1 cellular context compared by ENCODE assay signal in the genomic region with DNA sequence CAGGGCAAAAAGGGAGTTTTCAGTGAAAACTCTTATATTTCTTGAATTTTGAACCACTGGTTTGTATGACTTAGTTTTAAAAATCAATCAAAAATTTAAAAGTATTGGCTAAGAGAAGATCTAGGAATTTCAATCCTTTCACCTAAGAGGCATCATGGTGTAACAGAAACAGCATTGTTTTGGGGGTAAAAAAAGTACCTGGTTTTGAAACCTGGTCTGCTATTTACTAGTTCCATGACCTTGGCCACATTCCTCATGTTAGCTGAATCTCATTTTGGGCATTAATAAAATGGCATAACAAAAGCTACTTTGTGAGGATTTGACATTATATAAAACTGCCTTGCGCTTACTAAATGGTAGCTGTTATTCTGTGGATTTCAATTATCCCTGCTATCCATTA.
TF ChIP-seq lines count a peak whose summit lies in the region.

No MANE protein-coding gene starts in this region.

TF ChIP-seq in HepG2, 621 proteins besides CTCF, POLR2A, EP300 and RAD21 (continued from another document and continues in another):
- TF ChIP-seq, protein P1, sequence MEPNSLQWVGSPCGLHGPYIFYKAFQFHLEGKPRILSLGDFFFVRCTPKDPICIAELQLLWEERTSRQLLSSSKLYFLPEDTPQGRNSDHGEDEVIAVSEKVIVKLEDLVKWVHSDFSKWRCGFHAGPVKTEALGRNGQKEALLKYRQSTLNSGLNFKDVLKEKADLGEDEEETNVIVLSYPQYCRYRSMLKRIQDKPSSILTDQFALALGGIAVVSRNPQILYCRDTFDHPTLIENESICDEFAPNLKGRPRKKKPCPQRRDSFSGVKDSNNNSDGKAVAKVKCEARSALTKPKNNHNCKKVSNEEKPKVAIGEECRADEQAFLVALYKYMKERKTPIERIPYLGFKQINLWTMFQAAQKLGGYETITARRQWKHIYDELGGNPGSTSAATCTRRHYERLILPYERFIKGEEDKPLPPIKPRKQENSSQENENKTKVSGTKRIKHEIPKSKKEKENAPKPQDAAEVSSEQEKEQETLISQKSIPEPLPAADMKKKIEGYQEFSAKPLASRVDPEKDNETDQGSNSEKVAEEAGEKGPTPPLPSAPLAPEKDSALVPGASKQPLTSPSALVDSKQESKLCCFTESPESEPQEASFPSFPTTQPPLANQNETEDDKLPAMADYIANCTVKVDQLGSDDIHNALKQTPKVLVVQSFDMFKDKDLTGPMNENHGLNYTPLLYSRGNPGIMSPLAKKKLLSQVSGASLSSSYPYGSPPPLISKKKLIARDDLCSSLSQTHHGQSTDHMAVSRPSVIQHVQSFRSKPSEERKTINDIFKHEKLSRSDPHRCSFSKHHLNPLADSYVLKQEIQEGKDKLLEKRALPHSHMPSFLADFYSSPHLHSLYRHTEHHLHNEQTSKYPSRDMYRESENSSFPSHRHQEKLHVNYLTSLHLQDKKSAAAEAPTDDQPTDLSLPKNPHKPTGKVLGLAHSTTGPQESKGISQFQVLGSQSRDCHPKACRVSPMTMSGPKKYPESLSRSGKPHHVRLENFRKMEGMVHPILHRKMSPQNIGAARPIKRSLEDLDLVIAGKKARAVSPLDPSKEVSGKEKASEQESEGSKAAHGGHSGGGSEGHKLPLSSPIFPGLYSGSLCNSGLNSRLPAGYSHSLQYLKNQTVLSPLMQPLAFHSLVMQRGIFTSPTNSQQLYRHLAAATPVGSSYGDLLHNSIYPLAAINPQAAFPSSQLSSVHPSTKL (CRISPR knock-in tag; IDR thresholded peaks at IDR 0.05): peak; percentile 58; the same call in 1 of the 2 replicates
- TF ChIP-seq FOXA1 (IDR thresholded peaks at IDR 0.05): no peak
- TF ChIP-seq FOXA1 (CRISPR knock-in tag; IDR thresholded peaks at IDR 0.05): peak; percentile 34; the same call in 1 of the 2 replicates
- TF ChIP-seq SOX5 (CRISPR knock-in tag; IDR thresholded peaks at IDR 0.05; ENCODE audit: borderline replicate concordance): peak; percentile 37; the same call in 1 of the 2 replicates
- peak; percentile 19; the same call in 1 of the 2 replicates for TF ChIP-seq FOXK1 (CRISPR knock-in tag; IDR thresholded peaks at IDR 0.05; ENCODE audit: borderline replicate concordance, low read depth)
- TF ChIP-seq SMYD3 (CRISPR knock-in tag; IDR thresholded peaks at IDR 0.05): no peak
- no peak for TF ChIP-seq ZNF576 (CRISPR knock-in tag; IDR thresholded peaks at IDR 0.05)
- no peak for TF ChIP-seq ZNF367 (CRISPR knock-in tag; IDR thresholded peaks at IDR 0.05; ENCODE audit: borderline replicate concordance)
- no peak for TF ChIP-seq MIXL1 (CRISPR knock-in tag; IDR thresholded peaks at IDR 0.05)
- TF ChIP-seq, protein P2, sequence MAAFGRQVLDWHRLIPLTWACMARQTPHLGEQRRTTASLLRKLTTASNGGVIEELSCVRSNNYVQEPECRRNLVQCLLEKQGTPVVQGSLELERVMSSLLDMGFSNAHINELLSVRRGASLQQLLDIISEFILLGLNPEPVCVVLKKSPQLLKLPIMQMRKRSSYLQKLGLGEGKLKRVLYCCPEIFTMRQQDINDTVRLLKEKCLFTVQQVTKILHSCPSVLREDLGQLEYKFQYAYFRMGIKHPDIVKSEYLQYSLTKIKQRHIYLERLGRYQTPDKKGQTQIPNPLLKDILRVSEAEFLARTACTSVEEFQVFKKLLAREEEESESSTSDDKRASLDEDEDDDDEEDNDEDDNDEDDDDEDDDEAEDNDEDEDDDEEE (CRISPR knock-in tag; IDR thresholded peaks at IDR 0.05): no peak
- no peak for TF ChIP-seq TBX2 (CRISPR knock-in tag; IDR thresholded peaks at IDR 0.05; ENCODE audit: borderline replicate concordance)
- TF ChIP-seq, protein P3, sequence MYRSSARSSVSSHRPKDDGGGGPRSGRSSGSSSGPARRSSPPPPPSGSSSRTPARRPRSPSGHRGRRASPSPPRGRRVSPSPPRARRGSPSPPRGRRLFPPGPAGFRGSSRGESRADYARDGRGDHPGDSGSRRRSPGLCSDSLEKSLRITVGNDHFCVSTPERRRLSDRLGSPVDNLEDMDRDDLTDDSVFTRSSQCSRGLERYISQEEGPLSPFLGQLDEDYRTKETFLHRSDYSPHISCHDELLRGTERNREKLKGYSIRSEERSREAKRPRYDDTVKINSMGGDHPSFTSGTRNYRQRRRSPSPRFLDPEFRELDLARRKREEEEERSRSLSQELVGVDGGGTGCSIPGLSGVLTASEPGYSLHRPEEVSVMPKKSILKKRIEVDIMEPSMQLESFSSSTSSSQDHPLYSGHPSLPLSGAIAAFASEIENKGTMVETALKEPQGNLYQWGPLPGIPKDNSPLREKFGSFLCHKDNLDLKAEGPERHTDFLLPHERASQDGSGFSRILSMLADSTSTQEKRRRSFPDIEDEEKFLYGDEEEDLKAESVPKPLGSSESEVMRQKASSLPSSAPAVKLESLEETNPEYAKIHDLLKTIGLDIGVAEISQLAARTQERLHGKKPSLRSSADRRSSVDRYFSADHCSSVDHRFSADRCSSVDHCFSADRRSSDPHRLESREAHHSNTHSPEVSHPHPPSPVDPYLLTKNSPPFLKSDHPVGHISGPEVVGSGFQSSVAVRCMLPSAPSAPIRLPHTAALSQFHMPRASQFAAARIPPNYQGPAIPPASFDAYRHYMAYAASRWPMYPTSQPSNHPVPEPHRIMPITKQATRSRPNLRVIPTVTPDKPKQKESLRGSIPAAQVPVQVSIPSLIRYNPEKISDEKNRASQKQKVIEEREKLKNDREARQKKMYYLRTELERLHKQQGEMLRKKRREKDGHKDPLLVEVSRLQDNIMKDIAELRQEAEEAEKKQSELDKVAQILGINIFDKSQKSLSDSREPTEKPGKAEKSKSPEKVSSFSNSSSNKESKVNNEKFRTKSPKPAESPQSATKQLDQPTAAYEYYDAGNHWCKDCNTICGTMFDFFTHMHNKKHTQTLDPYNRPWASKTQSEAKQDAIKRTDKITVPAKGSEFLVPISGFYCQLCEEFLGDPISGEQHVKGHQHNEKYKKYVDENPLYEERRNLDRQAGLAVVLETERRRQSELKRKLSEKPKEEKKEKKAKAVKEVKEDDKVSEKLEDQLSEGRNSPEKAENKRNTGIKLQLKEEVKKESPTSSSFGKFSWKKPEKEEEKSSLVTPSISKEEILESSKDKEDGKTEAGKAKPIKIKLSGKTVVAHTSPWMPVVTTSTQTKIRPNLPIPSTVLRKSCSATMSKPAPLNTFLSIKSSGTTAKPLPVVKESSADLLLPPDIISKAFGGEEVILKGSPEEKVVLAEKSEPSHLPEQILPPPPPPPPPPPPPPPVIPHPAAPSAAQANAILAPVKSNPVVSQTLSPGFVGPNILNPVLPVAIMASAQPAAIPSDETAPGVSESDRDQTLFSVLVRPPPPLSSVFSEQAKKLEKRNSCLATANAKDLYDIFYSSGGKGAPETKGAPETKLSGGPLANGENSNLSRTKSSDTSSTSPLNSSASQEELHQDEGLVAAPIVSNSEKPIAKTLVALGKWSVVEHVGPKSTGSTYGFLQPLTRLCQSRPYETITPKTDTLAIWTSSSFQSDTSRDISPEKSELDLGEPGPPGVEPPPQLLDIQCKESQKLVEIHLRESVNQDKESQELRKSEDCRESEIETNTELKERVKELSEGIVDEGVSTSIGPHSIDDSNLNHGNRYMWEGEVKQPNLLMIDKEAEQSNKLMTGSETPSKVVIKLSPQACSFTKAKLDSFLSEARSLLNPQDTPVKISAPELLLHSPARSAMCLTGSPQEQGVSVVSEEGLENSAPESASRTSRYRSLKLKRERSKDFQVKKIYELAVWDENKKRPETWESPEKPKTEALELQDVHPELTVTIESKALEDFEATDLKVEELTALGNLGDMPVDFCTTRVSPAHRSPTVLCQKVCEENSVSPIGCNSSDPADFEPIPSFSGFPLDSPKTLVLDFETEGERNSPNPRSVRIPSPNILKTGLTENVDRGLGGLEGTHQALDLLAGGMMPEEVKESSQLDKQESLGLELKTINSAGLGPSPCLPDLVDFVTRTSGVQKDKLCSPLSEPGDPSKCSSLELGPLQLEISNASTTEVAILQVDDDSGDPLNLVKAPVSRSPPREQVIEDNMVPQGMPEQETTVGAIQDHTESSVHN (CRISPR knock-in tag; IDR thresholded peaks at IDR 0.05): no peak
- TF ChIP-seq GABPA (IDR thresholded peaks at IDR 0.05; ENCODE audit: low read depth, low read length): no peak
- no peak for TF ChIP-seq GABPA (CRISPR knock-in tag; IDR thresholded peaks at IDR 0.05; ENCODE audit: low read depth)
- peak; percentile 42; the same call in 1 of the 2 replicates for TF ChIP-seq FOXA3 (CRISPR knock-in tag; IDR thresholded peaks at IDR 0.05)
- TF ChIP-seq, protein P4, sequence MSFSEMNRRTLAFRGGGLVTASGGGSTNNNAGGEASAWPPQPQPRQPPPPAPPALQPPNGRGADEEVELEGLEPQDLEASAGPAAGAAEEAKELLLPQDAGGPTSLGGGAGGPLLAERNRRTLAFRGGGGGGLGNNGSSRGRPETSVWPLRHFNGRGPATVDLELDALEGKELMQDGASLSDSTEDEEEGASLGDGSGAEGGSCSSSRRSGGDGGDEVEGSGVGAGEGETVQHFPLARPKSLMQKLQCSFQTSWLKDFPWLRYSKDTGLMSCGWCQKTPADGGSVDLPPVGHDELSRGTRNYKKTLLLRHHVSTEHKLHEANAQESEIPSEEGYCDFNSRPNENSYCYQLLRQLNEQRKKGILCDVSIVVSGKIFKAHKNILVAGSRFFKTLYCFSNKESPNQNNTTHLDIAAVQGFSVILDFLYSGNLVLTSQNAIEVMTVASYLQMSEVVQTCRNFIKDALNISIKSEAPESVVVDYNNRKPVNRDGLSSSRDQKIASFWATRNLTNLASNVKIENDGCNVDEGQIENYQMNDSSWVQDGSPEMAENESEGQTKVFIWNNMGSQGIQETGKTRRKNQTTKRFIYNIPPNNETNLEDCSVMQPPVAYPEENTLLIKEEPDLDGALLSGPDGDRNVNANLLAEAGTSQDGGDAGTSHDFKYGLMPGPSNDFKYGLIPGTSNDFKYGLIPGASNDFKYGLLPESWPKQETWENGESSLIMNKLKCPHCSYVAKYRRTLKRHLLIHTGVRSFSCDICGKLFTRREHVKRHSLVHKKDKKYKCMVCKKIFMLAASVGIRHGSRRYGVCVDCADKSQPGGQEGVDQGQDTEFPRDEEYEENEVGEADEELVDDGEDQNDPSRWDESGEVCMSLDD (CRISPR knock-in tag; IDR thresholded peaks at IDR 0.05; ENCODE audit: borderline replicate concordance): no peak
- 0 out of 2 replicates have a peak, but pooled peaks have one; percentile 37 for TF ChIP-seq FOXO1 (CRISPR knock-in tag; IDR thresholded peaks at IDR 0.05)
- TF ChIP-seq, protein P5, sequence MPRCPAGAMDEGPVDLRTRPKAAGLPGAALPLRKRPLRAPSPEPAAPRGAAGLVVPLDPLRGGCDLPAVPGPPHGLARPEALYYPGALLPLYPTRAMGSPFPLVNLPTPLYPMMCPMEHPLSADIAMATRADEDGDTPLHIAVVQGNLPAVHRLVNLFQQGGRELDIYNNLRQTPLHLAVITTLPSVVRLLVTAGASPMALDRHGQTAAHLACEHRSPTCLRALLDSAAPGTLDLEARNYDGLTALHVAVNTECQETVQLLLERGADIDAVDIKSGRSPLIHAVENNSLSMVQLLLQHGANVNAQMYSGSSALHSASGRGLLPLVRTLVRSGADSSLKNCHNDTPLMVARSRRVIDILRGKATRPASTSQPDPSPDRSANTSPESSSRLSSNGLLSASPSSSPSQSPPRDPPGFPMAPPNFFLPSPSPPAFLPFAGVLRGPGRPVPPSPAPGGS (CRISPR knock-in tag; IDR thresholded peaks at IDR 0.05): no peak
- TF ChIP-seq TEAD3 (CRISPR knock-in tag; optimal IDR thresholded peaks at IDR 0.05; ENCODE audit: borderline replicate concordance): peak; percentile 59
- TF ChIP-seq MYPOP (CRISPR knock-in tag; IDR thresholded peaks at IDR 0.05): no peak
- TF ChIP-seq ZNF326 (CRISPR knock-in tag; IDR thresholded peaks at IDR 0.05; ENCODE audit: borderline replicate concordance): no peak
- no peak for TF ChIP-seq SP140L (CRISPR knock-in tag; IDR thresholded peaks at IDR 0.05; ENCODE audit: borderline replicate concordance)
- TF ChIP-seq, protein P6, sequence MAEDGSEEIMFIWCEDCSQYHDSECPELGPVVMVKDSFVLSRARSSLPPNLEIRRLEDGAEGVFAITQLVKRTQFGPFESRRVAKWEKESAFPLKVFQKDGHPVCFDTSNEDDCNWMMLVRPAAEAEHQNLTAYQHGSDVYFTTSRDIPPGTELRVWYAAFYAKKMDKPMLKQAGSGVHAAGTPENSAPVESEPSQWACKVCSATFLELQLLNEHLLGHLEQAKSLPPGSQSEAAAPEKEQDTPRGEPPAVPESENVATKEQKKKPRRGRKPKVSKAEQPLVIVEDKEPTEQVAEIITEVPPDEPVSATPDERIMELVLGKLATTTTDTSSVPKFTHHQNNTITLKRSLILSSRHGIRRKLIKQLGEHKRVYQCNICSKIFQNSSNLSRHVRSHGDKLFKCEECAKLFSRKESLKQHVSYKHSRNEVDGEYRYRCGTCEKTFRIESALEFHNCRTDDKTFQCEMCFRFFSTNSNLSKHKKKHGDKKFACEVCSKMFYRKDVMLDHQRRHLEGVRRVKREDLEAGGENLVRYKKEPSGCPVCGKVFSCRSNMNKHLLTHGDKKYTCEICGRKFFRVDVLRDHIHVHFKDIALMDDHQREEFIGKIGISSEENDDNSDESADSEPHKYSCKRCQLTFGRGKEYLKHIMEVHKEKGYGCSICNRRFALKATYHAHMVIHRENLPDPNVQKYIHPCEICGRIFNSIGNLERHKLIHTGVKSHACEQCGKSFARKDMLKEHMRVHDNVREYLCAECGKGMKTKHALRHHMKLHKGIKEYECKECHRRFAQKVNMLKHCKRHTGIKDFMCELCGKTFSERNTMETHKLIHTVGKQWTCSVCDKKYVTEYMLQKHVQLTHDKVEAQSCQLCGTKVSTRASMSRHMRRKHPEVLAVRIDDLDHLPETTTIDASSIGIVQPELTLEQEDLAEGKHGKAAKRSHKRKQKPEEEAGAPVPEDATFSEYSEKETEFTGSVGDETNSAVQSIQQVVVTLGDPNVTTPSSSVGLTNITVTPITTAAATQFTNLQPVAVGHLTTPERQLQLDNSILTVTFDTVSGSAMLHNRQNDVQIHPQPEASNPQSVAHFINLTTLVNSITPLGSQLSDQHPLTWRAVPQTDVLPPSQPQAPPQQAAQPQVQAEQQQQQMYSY (CRISPR knock-in tag; IDR thresholded peaks at IDR 0.05): no peak
- TF ChIP-seq SAP130 (CRISPR knock-in tag; IDR thresholded peaks at IDR 0.05; ENCODE audit: low read depth): 0 out of 2 replicates have a peak, but pooled peaks have one; percentile 15
- TF ChIP-seq NFYC (CRISPR knock-in tag; IDR thresholded peaks at IDR 0.05): no peak
- TF ChIP-seq, protein P7, sequence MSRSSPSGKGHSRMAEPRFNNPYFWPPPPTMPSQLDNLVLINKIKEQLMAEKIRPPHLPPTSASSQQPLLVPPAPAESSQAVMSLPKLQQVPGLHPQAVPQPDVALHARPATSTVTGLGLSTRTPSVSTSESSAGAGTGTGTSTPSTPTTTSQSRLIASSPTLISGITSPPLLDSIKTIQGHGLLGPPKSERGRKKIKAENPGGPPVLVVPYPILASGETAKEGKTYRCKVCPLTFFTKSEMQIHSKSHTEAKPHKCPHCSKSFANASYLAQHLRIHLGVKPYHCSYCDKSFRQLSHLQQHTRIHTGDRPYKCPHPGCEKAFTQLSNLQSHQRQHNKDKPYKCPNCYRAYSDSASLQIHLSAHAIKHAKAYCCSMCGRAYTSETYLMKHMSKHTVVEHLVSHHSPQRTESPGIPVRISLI (CRISPR knock-in tag; IDR thresholded peaks at IDR 0.05; ENCODE audit: borderline replicate concordance): peak; percentile 71; the same call in 1 of the 2 replicates
- peak; percentile 65 for TF ChIP-seq NCOA2 (CRISPR knock-in tag; IDR thresholded peaks at IDR 0.05)
- no peak for TF ChIP-seq DMAP1 (CRISPR knock-in tag; IDR thresholded peaks at IDR 0.05)
